In genomic region chr1:20788489-20788795, GRCh38 we compare ENCODE assay signal across 12 cellular contexts. TPM values are rescaled to one million over a fixed set of nuclear protein-coding genes. Genes with fewer than 3 reads are reported as not detected.
DNase-seq lines count a peak whose midpoint lies in the region; ATAC-seq, FAIRE-seq and TF ChIP-seq lines count a peak whose summit lies in the region.
"Had no signal": no experiment of that assay in that cellular context is flagged by ENCODE, and none has a peak within 500 bp of the region (broad histone marks: within the 10 kb centered on the region; RNA-seq: fewer than 3 reads in every experiment).

No MANE protein-coding gene starts in this region.

- peak overlapping the region; percentile 99; the same call in 1 of the 2 replicates for H3K27ac ChIP-seq in C4-2B
- H3K27ac ChIP-seq in KMS-11, result peak overlapping the region; percentile 93; the same call in 1 of the 2 replicates
- H3K27ac ChIP-seq in K562 (ENCODE audit: extremely low read depth, low read depth, low read length), result peak overlapping the region; percentile 99; the same call in 2 of the 3 replicates

- in situ Hi-C loops in K562 (cut with MboI), result no loop called here

- TF ChIP-seq POLR2A in K562 (conservative IDR thresholded peaks at IDR 0.05), result no peak

- H3K9me3 Mint-ChIP-seq in neural crest cell, result no peaks in the 10 kb centered on the region

- no peak for FAIRE-seq in K562 (lab: Jason Lieb, UNC)

- no peaks in the 10 kb centered on the region for H3K9me1 ChIP-seq in K562 (ENCODE audit: control insufficient read depth, insufficient read depth, low read length)

- TF ChIP-seq EP300 in K562 (IDR thresholded peaks at IDR 0.05; ENCODE audit: low read length), result no peak

- H3K4me2 ChIP-seq in KMS-11, result peak overlapping the region; percentile 49
- H3K4me2 ChIP-seq in K562 (ENCODE audit: insufficient read depth, low read length), result peak overlapping the region; percentile 88; the same call in 1 of the 2 replicates

- H3K79me2 ChIP-seq in KMS-11 (ENCODE audit: insufficient read depth, low read depth) (peaks cover 30% of the 10 kb centered on the region), K562 (ENCODE audit: control insufficient read depth, insufficient read depth, low read length) (peaks cover 43% of the 10 kb centered on the region)

- H3K36me3 Mint-ChIP-seq in neural crest cell (ENCODE audit: low read depth), result no peaks in the 10 kb centered on the region

- ATAC-seq in K562, result no peak
- ATAC-seq in HG03095 (IDR thresholded peaks at IDR 0.05; ENCODE audit: unreplicated experiment), result no peak

- BruUV-seq in K562 (replicated peaks; lab: Mats Ljungman, UMichigan), result no TSS peak

- peak overlapping the region; percentile 95 for H2AFZ ChIP-seq in KMS-11 (ENCODE audit: low read depth)
- H2AFZ ChIP-seq in K562 (ENCODE audit: low read depth, low read length), result peak overlapping the region; percentile 99

- CTCF ChIA-PET in K562 (lab: Yijun Ruan, JAX; ENCODE audit: low intra/inter-chr PET ratio), result no interaction called here

- peak overlapping the region; percentile 97 for H3K4me3 Mint-ChIP-seq in neural crest cell

- H3K27ac Mint-ChIP-seq in neural crest cell (ENCODE audit: unreplicated experiment), result no peak overlapping the region

- peak in 1 of 4 experiments; percentile 9 for DNase-seq in K562 (ENCODE audit: extremely low read depth in 1 of 4, low spot score in 3 of 4)
- no peak for DNase-seq in neural crest cell (ENCODE audit: low read depth, low spot score)
- no peak for DNase-seq in GOT3 (lab: John Stamatoyannopoulos, UW)
- DNase-seq in amygdala (lab: John Stamatoyannopoulos, UW), result no peak
- DNase-seq in activated gamma-delta T cell (lab: John Stamatoyannopoulos, UW), result no peak
- DNase-seq: hypothalamus; NCI-H1930; retina; stimulated activated naive CD4-positive, alpha-beta T cell had no signal

- 90% methylated on average over 8 of the region's 8 CpGs for WGBS in K562 (ENCODE audit: insufficient coverage, low coverage, missing lambda C conversion rate)

- peak overlapping the region; percentile 73; the same call in 1 of the 2 replicates for H3K9ac ChIP-seq in KMS-11
- peak overlapping the region; percentile 9 to 98; a peak in 3 of 4 replicates for H3K9ac ChIP-seq in K562 (ENCODE audit: insufficient read depth in 1 of 2, low read depth in 2 of 2, low read length in 2 of 2)

- TF ChIP-seq RAD21 in K562 (CRISPR knock-in tag; conservative IDR thresholded peaks at IDR 0.05 in 1 of 2, IDR thresholded peaks at IDR 0.05 in 1 of 2), result no peak

- H3K4me3 ChIP-seq in KMS-11 (IDR thresholded peaks at IDR 0.05; ENCODE audit: insufficient read depth, low read depth, low read length), result no peak overlapping the region
- H3K4me3 ChIP-seq in K562, result no peak overlapping the region

- POLR2A ChIA-PET in K562 (lab: Yijun Ruan, JAX), result interaction anchor here (1.0 to 9.7 kb wide), 7 partner anchors 9 to 117 kb away, joined by 3 to 79 read pairs (median 4); no protein-coding TSS in a partner anchor

- no peaks in the 10 kb centered on the region for H3K9me3 ChIP-seq in K562 (replicated peaks; ENCODE audit: control insufficient read depth, insufficient read depth, low read depth, low read length)

- H3K27me3 Mint-ChIP-seq in neural crest cell (ENCODE audit: low read depth), result peaks cover 3% of the 10 kb centered on the region

- H4K20me1 ChIP-seq in KMS-11 (ENCODE audit: insufficient read depth) (peaks cover 10% of the 10 kb centered on the region), K562 (replicated peaks; ENCODE audit: control insufficient read depth, insufficient read depth, low read length) (peaks cover 19% of the 10 kb centered on the region)

- no peaks in the 10 kb centered on the region for H3K36me3 ChIP-seq in KMS-11 (ENCODE audit: insufficient read depth)
- peaks cover 23% of the 10 kb centered on the region; the same call in 2 of the 3 replicates for H3K36me3 ChIP-seq in K562 (ENCODE audit: control insufficient read depth, insufficient read depth, low read length)

- H3K4me1 Mint-ChIP-seq in neural crest cell, result peaks cover 28% of the 10 kb centered on the region

- TF ChIP-seq CTCF in C4-2B (conservative IDR thresholded peaks at IDR 0.05), result no peak
- TF ChIP-seq CTCF in KMS-11 (conservative IDR thresholded peaks at IDR 0.05; ENCODE audit: low read depth, low read length), result no peak
- TF ChIP-seq CTCF in K562 (IDR thresholded peaks at IDR 0.05 in 2 of 3, conservative IDR thresholded peaks at IDR 0.05 in 1 of 3; ENCODE audit: insufficient read depth in 2 of 3, low read depth in 1 of 3, low read length in 3 of 3), result no peak
- no peak for TF ChIP-seq CTCF in neural crest cell (conservative IDR thresholded peaks at IDR 0.05)

- peaks cover 27% of the 10 kb centered on the region for H3K4me1 ChIP-seq in KMS-11 (ENCODE audit: low read depth, poor library complexity, severe bottlenecking)
- peaks cover 18 to 26% of the 10 kb centered on the region in 2 experiments for H3K4me1 ChIP-seq in K562 (replicated peaks in 1 of 2; ENCODE audit: control insufficient read depth in 2 of 2, insufficient read depth in 2 of 2, low read length in 2 of 2)

- intact Hi-C loops in K562 (cut with micrococcal nuclease), result loop anchor here (5.0 kb wide), 1 partner anchor 389 kb away; the partner anchor contains the start of gene EIF4G3

- H3K27me3 ChIP-seq in KMS-11 (ENCODE audit: insufficient read depth, low read depth) (no peaks in the 10 kb centered on the region), K562 (ENCODE audit: control insufficient read depth in 2 of 2, insufficient read depth in 2 of 2, low read length in 2 of 2) (no peaks in the 10 kb centered on the region)

TF ChIP-seq in K562, 482 proteins besides CTCF, POLR2A, EP300 and RAD21 (continues in another document):
- TF ChIP-seq ZBTB49 (CRISPR knock-in tag; IDR thresholded peaks at IDR 0.05; ENCODE audit: borderline replicate concordance), result no peak
- TF ChIP-seq, protein P1, sequence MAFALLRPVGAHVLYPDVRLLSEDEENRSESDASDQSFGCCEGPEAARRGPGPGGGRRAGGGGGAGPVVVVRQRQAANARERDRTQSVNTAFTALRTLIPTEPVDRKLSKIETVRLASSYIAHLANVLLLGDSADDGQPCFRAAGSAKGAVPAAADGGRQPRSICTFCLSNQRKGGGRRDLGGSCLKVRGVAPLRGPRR (CRISPR knock-in tag; IDR thresholded peaks at IDR 0.05), result no peak
- 0 out of 4 replicates have a peak, but pooled peaks have one; percentile 14 to 18 for TF ChIP-seq KDM1A (IDR thresholded peaks at IDR 0.05)

RNA-seq across cellular contexts. Expression of gene HP1BP3, which starts 1.3 kb away (rescaled TPM):
- total RNA-seq in K562 (2011; cell fraction: chromatin; rRNA removed; ENCODE audit: low replicate concordance), result 380 and 955 TPM in 2 replicates
- total RNA-seq in K562 (2011; cell fraction: nucleolus; rRNA removed), result 300 and 376 TPM in 2 replicates
- total RNA-seq in K562 (2011; cell fraction: nucleoplasm; rRNA removed), result 522 and 634 TPM in 2 replicates
- 238 and 258 TPM in 2 replicates for total RNA-seq in K562 (2014; rRNA removed)
- total RNA-seq in K562 (2014; rRNA removed; fragmentation: Illumina TruSeq; extraction: Trizol), result 240 and 266 TPM in 2 replicates
- total RNA-seq in K562 (2015; rRNA removed; fragmentation: Illumina TruSeq; extraction: Trizol), result 214 and 223 TPM in 2 replicates
- 200 and 209 TPM in 2 replicates for total RNA-seq in K562 (2021)
- polyA plus RNA-seq in K562 (2011; rRNA removed), result 334 and 405 TPM in 2 replicates
- polyA plus RNA-seq in K562 (2011; cell fraction: cytosol; rRNA removed), result 93.8 and 160 TPM in 2 replicates
- polyA plus RNA-seq in K562 (2011; cell fraction: nucleus; rRNA removed), result 573 and 692 TPM in 2 replicates
- 167 and 255 TPM in 2 replicates for polyA plus RNA-seq in K562 (2012)
- 217 and 270 TPM in 2 replicates for polyA plus RNA-seq in K562 (2014; fragmentation: Illumina TruSeq; extraction: Trizol)
- polyA plus RNA-seq in K562 (2014; fragmentation: Nextera tagmentation; extraction: Ambion mirVana), result 10 to 100 TPM; 57.3 to 87.1 TPM
- 481 and 513 TPM in 2 replicates for polyA plus RNA-seq in K562 (2014; rRNA removed)
- polyA minus RNA-seq in K562 (2011; rRNA and poly(A)+ RNA removed), result 178 and 222 TPM in 2 replicates
- polyA minus RNA-seq in K562 (2011; cell fraction: cytosol; rRNA and poly(A)+ RNA removed), result 78.7 and 89.8 TPM in 2 replicates
- 234 and 349 TPM in 2 replicates for polyA minus RNA-seq in K562 (2011; cell fraction: nucleus; rRNA and poly(A)+ RNA removed)
- 302 and 303 TPM in 2 replicates for total RNA-seq in neural crest cell

RNA-seq across cellular contexts. Expression of gene SH2D5, which starts 55.9 kb away (rescaled TPM):
- total RNA-seq in K562 (2011; cell fraction: chromatin; rRNA removed; ENCODE audit: low replicate concordance), result 0.25 TPM in 1 of 2 replicates, not detected in the other
- total RNA-seq in K562 (2011; cell fraction: nucleolus; rRNA removed), result 0.17 and 0.26 TPM in 2 replicates
- total RNA-seq in K562 (2011; cell fraction: nucleoplasm; rRNA removed), result 0.22 TPM in 1 of 2 replicates, not detected in the other
- total RNA-seq in K562 (2014; rRNA removed) (not detected in 2 replicates), K562 (2014; rRNA removed; fragmentation: Illumina TruSeq; extraction: Trizol) (not detected in 2 replicates), K562 (2015; rRNA removed; fragmentation: Illumina TruSeq; extraction: Trizol) (0.04 TPM in 1 of 2 replicates, not detected in the other), K562 (2021) (0.11 TPM in 1 of 2 replicates, not detected in the other), neural crest cell (3.2 TPM in 2 replicates)
- polyA plus RNA-seq in K562 (2011; rRNA removed) (0.03 and 0.06 TPM in 2 replicates), K562 (2014; fragmentation: Illumina TruSeq; extraction: Trizol) (0.10 TPM in 1 of 2 replicates, not detected in the other), K562 (2014; fragmentation: Nextera tagmentation; extraction: Ambion mirVana) (not detected), K562 (2014; rRNA removed) (not detected in 2 replicates)
- polyA plus RNA-seq in K562 (2011; cell fraction: cytosol; rRNA removed), result 0.03 TPM in 1 of 2 replicates, not detected in the other
- 0.13 and 0.15 TPM in 2 replicates for polyA plus RNA-seq in K562 (2011; cell fraction: nucleus; rRNA removed)
- polyA plus RNA-seq in K562 (2012), result not detected in 2 replicates
- not detected in 2 replicates for polyA minus RNA-seq in K562 (2011; rRNA and poly(A)+ RNA removed)
- not detected in 2 replicates for polyA minus RNA-seq in K562 (2011; cell fraction: cytosol; rRNA and poly(A)+ RNA removed)
- polyA minus RNA-seq in K562 (2011; cell fraction: nucleus; rRNA and poly(A)+ RNA removed), result 0.13 TPM in 1 of 2 replicates, not detected in the other
